27 cellular contexts compared by ENCODE assay signal in genomic region chr6:158354509-158354877, GRCh38.
"Had no signal": no experiment of that assay in that cellular context is flagged by ENCODE, and none has a peak within 500 bp of the region (broad histone marks: within the 10 kb centered on the region; RNA-seq: fewer than 3 reads in every experiment).

No MANE protein-coding gene starts in this region.

- H3K27me3 ChIP-seq: esophagus squamous epithelium, hepatocyte, right atrium auricular region, sigmoid colon, stomach, testis, tibial artery, upper lobe of right lung, uterus had no signal

- FAIRE-seq: colon, kidney had no signal

- ATAC-seq: left lobe of liver; mucosa of descending colon; natural killer cell treated with Interleukin-12 subunit alpha and Interleukin-12 subunit beta and Interleukin-15 and Interleukin-18, amount 100 ng/mL, for 72 hours; stimulated activated effector memory CD8-positive, alpha-beta T cell treated with anti-CD3 and anti-CD28 coated beads, Interleukin-12 subunit alpha, Interleukin-12 subunit beta, amount 100 ng/mL, for 72 hours; upper lobe of right lung had no signal

- H3K27me3 Mint-ChIP-seq: naive B cell; natural killer cell treated with Interleukin-12 subunit alpha and Interleukin-12 subunit beta and Interleukin-15 and Interleukin-18, amount 100 ng/mL, for 72 hours had no signal

- H3K36me3 ChIP-seq: esophagus squamous epithelium, prostate gland, right atrium auricular region, sigmoid colon, stomach, tibial artery, upper lobe of right lung, uterus had no signal

- DNase-seq: effector CD8-positive, alpha-beta T cell; erythroblast; esophagus squamous epithelium; head of caudate nucleus; kidney; mesenchymal stem cell; mucosa of descending colon; naive B cell; nucleus accumbens; sigmoid colon; stimulated activated CD4-positive, alpha-beta T cell treated with anti-CD3 and anti-CD28 coated beads, Interleukin-2, amount 100 ng/mL, for 24 hours; stimulated activated CD4-positive, alpha-beta T cell treated with anti-CD3 and anti-CD28 coated beads, Interleukin-4, amount 100 ng/mL, for 24 hours; stimulated activated naive CD4-positive, alpha-beta T cell treated with Interleukin-2 at 50 U/mL for 16 hours; stomach; testis; tibial artery; upper lobe of right lung; uterus had no signal

- H3K36me3 Mint-ChIP-seq: naive B cell; natural killer cell treated with Interleukin-12 subunit alpha and Interleukin-12 subunit beta and Interleukin-15 and Interleukin-18, amount 100 ng/mL, for 72 hours had no signal

- H3K27ac ChIP-seq: esophagus squamous epithelium, hepatocyte, prostate gland, right atrium auricular region, sigmoid colon, stomach, testis, tibial artery, upper lobe of right lung, uterus had no signal

- H3K4me1 ChIP-seq: prostate gland, right atrium auricular region, sigmoid colon, testis, upper lobe of right lung, uterus had no signal

- H3K9me3 Mint-ChIP-seq: mesothelial cell of epicardium; natural killer cell treated with Interleukin-12 subunit alpha and Interleukin-12 subunit beta and Interleukin-15 and Interleukin-18, amount 100 ng/mL, for 72 hours; stimulated activated effector memory CD8-positive, alpha-beta T cell treated with anti-CD3 and anti-CD28 coated beads, Interleukin-12 subunit alpha, Interleukin-12 subunit beta, amount 100 ng/mL, for 72 hours had no signal

- H3K27ac Mint-ChIP-seq: mesothelial cell of epicardium; natural killer cell treated with Interleukin-12 subunit alpha and Interleukin-12 subunit beta and Interleukin-15 and Interleukin-18, amount 100 ng/mL, for 72 hours; stimulated activated effector memory CD8-positive, alpha-beta T cell treated with anti-CD3 and anti-CD28 coated beads, Interleukin-12 subunit alpha, Interleukin-12 subunit beta, amount 100 ng/mL, for 72 hours had no signal

- H3K4me2 ChIP-seq: hepatocyte had no signal

- H2AFZ ChIP-seq: hepatocyte had no signal

- H3K9me3 ChIP-seq: esophagus squamous epithelium, mucosa of descending colon, prostate gland, right atrium auricular region, sigmoid colon, stomach, testis, tibial artery, upper lobe of right lung, uterus had no signal

- H3K4me3 ChIP-seq: esophagus squamous epithelium, hepatocyte, lung, mucosa of descending colon, prostate gland, right atrium auricular region, sigmoid colon, stomach, testis, tibial artery, upper lobe of right lung, uterus had no signal

- H3K4me3 Mint-ChIP-seq: mesothelial cell of epicardium; naive B cell; natural killer cell treated with Interleukin-12 subunit alpha and Interleukin-12 subunit beta and Interleukin-15 and Interleukin-18, amount 100 ng/mL, for 72 hours; stimulated activated effector memory CD8-positive, alpha-beta T cell treated with anti-CD3 and anti-CD28 coated beads, Interleukin-12 subunit alpha, Interleukin-12 subunit beta, amount 100 ng/mL, for 72 hours had no signal
